In the genomic region with DNA sequence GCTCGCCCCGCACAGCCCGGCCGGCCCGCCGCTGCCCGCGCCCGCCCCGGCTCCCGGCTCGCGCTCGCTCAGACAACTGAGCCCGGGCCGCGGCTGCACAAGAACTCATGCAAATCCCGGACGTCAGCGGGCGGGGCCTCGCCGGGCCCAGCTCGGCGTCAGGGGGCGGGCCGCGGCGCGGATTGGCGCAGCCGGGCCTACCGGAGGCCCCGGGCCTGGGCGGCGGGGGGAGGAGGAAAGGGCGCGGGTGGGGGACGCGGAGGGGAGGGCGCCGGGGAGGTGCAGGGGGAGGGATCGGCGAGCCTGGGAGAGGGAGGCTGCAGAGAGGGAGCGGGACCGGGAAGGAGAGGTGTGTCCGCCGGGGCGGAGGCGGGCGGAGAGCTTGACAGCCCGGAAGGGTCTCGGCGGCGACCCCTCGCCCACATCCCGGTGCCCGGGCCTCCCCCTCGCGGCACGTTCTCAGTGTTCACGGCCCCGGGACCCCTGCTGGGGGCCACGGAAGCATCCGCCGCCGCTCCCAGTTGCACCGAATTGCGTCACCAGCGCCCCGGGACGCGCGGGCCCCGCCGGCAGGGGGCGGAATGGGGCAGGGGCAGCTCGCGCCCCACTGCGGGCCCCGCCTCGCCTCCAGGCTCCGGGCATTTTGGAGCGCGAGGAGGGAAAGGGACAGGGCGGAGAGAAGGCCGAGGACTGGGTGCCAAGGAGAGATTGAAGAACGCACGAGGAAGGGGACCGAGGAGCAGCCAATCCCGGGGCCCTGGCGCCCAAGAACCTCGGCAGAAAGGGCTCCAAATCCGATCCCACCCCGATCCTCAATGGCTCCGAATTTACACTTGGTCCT, we compare ENCODE assay signal across 8 cellular contexts. TPM values are rescaled to one million over a fixed set of nuclear protein-coding genes. Genes with fewer than 3 reads are reported as not detected.
DNase-seq lines count a peak whose midpoint lies in the region; ATAC-seq, FAIRE-seq and TF ChIP-seq lines count a peak whose summit lies in the region.

CBX4 (minus strand) TSS at position 78 of the 841 bp plus-strand sequence. CDS start 189 bp downstream, outside the sequence.

- peaks cover 21% of the 10 kb centered on the region for H3K36me3 ChIP-seq in bronchial epithelial cell (ENCODE audit: control insufficient read depth, insufficient read depth, low read length)
- H3K36me3 ChIP-seq in spleen: peaks cover 0 to 23% (median 10%) of the 10 kb centered on the region in 6 donors

- FAIRE-seq in bronchial epithelial cell (lab: Jason Lieb, UNC): no peak

- TF ChIP-seq CTCF in 22Rv1 (IDR thresholded peaks at IDR 0.05) (peak; percentile 52), WI38 (IDR thresholded peaks at IDR 0.05; ENCODE audit: low read depth, low read length) (peak; percentile 74), bronchial epithelial cell (IDR thresholded peaks at IDR 0.05; ENCODE audit: insufficient read depth, low read length, severe bottlenecking) (peak; percentile 72), spleen (IDR thresholded peaks at IDR 0.05 in 8 of 11, conservative IDR thresholded peaks at IDR 0.05 in 3 of 11) (peak; percentile 37 to 88 (median 67))

- H3K4me1 ChIP-seq in spleen: peaks cover 49 to 89% (median 85%) of the 10 kb centered on the region in 6 donors

- peak in 2 of 3 donors; percentile 73 to 88 for TF ChIP-seq POLR2A in spleen (IDR thresholded peaks at IDR 0.05)

- peaks cover 0 to 4% (median 0%) of the 10 kb centered on the region in 8 donors for H3K9me3 ChIP-seq in spleen

- H3K27me3 ChIP-seq in bronchial epithelial cell (ENCODE audit: control insufficient read depth, insufficient read depth, low read length): peaks cover 28% of the 10 kb centered on the region
- H3K27me3 ChIP-seq in spleen (replicated peaks in 1 of 7): peaks cover 18 to 52% (median 51%) of the 10 kb centered on the region in 7 donors

- ATAC-seq in GM18519 (IDR thresholded peaks at IDR 0.05; ENCODE audit: low FRiP score, unreplicated experiment) (peak; percentile 38), HG03108 (IDR thresholded peaks at IDR 0.05; ENCODE audit: unreplicated experiment) (peak; percentile 50)

- WGBS in spleen, 5 donors: 0 to 2% (median 1%) methylated on average over 63 to 96 of the region's 96 CpGs

- H3K27ac ChIP-seq in 22Rv1 (peak within 1 kb of the TSS; percentile 93), spleen (peak within 1 kb of the TSS; percentile 93 to 99 (median 98))

- intact Hi-C loops in spleen (cut with DNase I; ENCODE audit: low total_unique reads): loop anchor here (5.0 to 10.0 kb wide), 3 partner anchors 37 to 145 kb away; no protein-coding TSS in a partner anchor

- peak; percentile 97 for DNase-seq in NCI-H2196 treated with DMSO at 0.1 percent for 48 hours (lab: John Stamatoyannopoulos, UW; ENCODE audit: unreplicated experiment)
- DNase-seq in bronchial epithelial cell (ENCODE audit: low read depth): peak; percentile 71
- peak; percentile 87 for DNase-seq in inferior parietal cortex (ENCODE audit: extremely low spot score)
- DNase-seq in spleen: peak; percentile 99

- H3K4me3 ChIP-seq in WI38 (ENCODE audit: low read depth, low read length) (peak within 1 kb of the TSS; percentile 80), bronchial epithelial cell (ENCODE audit: low read depth, low read length) (peak within 1 kb of the TSS; percentile 64), spleen (peak within 1 kb of the TSS; percentile 77 to 96 (median 88))

RNA-seq across cellular contexts. Expression of gene CBX4, which starts in this region (rescaled TPM):
- total RNA-seq in bronchial epithelial cell (43.4 and 86.8 TPM in 2 replicates), spleen (10 to 100 TPM; 23.4 to 48.0 (median 27.9) TPM)
- polyA plus RNA-seq in spleen: 10 to 100 TPM; 12.3 to 19.0 (median 13.2) TPM

Comparison
In these comparisons a context has a peak if more than half of its experiments do, and no peak if none do; other contexts are left out.
1. Peak in every context shown above with its lines: DNase-seq, ATAC-seq, H3K4me3 ChIP-seq and H3K27ac ChIP-seq.